ENCODE assay signal across 1 cellular context in the genomic region with DNA sequence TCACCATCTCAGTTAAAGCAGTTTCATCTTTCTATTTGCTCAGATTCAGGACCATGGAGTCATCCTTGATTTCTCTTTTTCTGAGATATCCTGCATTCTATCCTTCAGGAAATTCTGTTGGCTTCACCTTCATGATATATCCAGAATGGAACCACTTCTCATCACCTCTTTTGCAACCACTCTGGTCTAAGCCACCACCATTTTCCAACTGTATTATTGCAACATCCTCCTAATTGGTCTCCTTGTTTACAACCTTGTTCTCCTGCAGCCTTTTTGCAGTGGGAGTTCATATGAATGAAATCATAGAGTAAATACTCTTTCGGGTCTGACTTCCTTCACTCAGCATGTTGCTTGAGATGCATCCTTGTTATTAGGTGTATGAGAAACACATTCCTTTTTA.
TF ChIP-seq lines count a peak whose summit lies in the region.

No MANE protein-coding gene starts in this region.

TF ChIP-seq in IMR-90, 13 proteins besides CTCF, POLR2A, EP300 and RAD21:
- TF ChIP-seq MAFK (IDR thresholded peaks at IDR 0.05; ENCODE audit: low read depth, low read length) (no peak), CEBPB (IDR thresholded peaks at IDR 0.05; ENCODE audit: low read depth, low read length) (peak; percentile 47), BHLHE40 (IDR thresholded peaks at IDR 0.05; ENCODE audit: low read depth, low read length) (no peak), CHD1 (IDR thresholded peaks at IDR 0.05; ENCODE audit: low read depth, low read length) (no peak)
- TF ChIP-seq, protein P1, sequence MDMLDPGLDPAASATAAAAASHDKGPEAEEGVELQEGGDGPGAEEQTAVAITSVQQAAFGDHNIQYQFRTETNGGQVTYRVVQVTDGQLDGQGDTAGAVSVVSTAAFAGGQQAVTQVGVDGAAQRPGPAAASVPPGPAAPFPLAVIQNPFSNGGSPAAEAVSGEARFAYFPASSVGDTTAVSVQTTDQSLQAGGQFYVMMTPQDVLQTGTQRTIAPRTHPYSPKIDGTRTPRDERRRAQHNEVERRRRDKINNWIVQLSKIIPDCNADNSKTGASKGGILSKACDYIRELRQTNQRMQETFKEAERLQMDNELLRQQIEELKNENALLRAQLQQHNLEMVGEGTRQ (IDR thresholded peaks at IDR 0.05; ENCODE audit: low read depth, low read length), result no peak
